ENCODE assay signal across 19 cellular contexts in genomic region chr22:35911877-35912276, GRCh38.
"Had no signal": no experiment of that assay in that cellular context is flagged by ENCODE, and none has a peak within 500 bp of the region (broad histone marks: within the 10 kb centered on the region; RNA-seq: fewer than 3 reads in every experiment).

No MANE protein-coding gene starts in this region.

- H3K9me3 ChIP-seq: left lung, neutrophil had no signal

- ATAC-seq: activated CD4-positive, alpha-beta T cell treated with anti-CD3 and anti-CD28 coated beads for 36 hours; activated naive CD4-positive, alpha-beta T cell treated with anti-CD3 and anti-CD28 coated beads, Interleukin-2, amount 50 U/mL, for 72 hours; left lung; naive thymus-derived CD8-positive, alpha-beta T cell; sciatic nerve; stimulated activated naive CD8-positive, alpha-beta T cell treated with anti-CD3 and anti-CD28 coated beads, Interleukin-15, amount 100 ng/mL, for 72 hours had no signal

- H3K36me3 ChIP-seq: left lung, neutrophil, WERI-Rb-1 had no signal

- H3K27me3 ChIP-seq: left lung had no signal

- DNase-seq: activated CD4-positive, alpha-beta memory T cell treated with anti-CD3 and anti-CD28 coated beads, Interleukin-2, amount 10 ng/mL, durations not matched to agents 7 days and 5 days; activated CD4-positive, alpha-beta T cell treated with anti-CD3 and anti-CD28 coated beads for 36 hours; activated effector memory CD4-positive, alpha-beta T cell treated with anti-CD3 and anti-CD28 coated beads, Interleukin-2, amount 50 U/mL, for 16 hours; activated T-cell treated with anti-CD3 and anti-CD28 coated beads, Interleukin-2, amount 50 U/mL, for 48 hours; amniotic stem cell; cortex of kidney; effector CD4-positive, alpha-beta T cell; hippocampal formation; kidney; left lung; naive thymus-derived CD8-positive, alpha-beta T cell; stimulated activated CD4-positive, alpha-beta T cell treated with anti-CD3 and anti-CD28 coated beads, Interleukin-1b, Interleukin-23, amount 100 ng/mL, for 48 hours; stimulated activated naive CD8-positive, alpha-beta T cell treated with anti-CD3 and anti-CD28 coated beads, Interleukin-15, amount 100 ng/mL, for 72 hours; T-helper 1 cell; T1000; WERI-Rb-1 had no signal

- H3K4me3 ChIP-seq: left lung had no signal

- H3K27ac ChIP-seq: left lung, neutrophil, WERI-Rb-1 had no signal
